9 cellular contexts compared by ENCODE assay signal in the genomic region with DNA sequence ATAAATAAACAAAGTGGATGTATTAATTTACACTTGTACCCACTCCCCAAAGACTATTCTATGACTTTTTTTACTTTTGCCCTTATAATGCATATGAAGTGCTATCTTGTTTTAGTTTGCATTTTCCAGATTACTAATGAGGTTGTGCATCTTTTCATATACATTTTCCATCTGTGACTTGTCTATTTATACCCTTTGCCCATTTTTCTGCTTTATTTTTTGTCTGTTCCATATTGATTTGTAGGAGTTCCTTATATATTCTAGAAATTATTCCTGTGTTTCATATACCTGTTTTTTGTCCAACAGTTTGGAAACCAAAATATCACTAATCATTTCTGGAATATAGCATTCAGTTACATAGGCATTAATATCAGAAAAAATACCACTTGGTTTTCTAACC.
"Had no signal": no experiment of that assay in that cellular context is flagged by ENCODE, and none has a peak within 500 bp of the region (broad histone marks: within the 10 kb centered on the region; RNA-seq: fewer than 3 reads in every experiment).

No MANE protein-coding gene starts in this region.

- H3K9me3 ChIP-seq: HAP-1 had no signal

- DNase-seq: GM23248, GOT3, H7, H9, HCEC 1CT, HFFc6 had no signal

- H3K27ac Mint-ChIP-seq: GM23338, H9, HFFc6 had no signal

- H3K4me3 Mint-ChIP-seq: GM23338, H9, HFFc6 had no signal

- H3K9ac ChIP-seq: GM23248 had no signal

- H3K27ac ChIP-seq: GM23248 had no signal

- H3K36me3 ChIP-seq: HAP-1 had no signal

- H3K9me3 Mint-ChIP-seq: HFFc6 had no signal

- H3K4me2 ChIP-seq: GM23338 had no signal

- H3K4me3 ChIP-seq: GM23248, GM23338, HAP-1 had no signal

- ATAC-seq: GM23338, HCT116 had no signal

- H2AFZ ChIP-seq: GM23338 had no signal
